In genomic region chr9:41643571-41644221, GRCh38 we compare ENCODE assay signal across 7 cellular contexts.
DNase-seq lines count a peak whose midpoint lies in the region; ATAC-seq and TF ChIP-seq lines count a peak whose summit lies in the region.
"Not testable (repeated sequence)": the region's sequence is repeated elsewhere in the genome, so short reads cannot be mapped to it uniquely, and the experiment has no call there.

No MANE protein-coding gene starts in this region.

- not testable (repeated sequence) for H3K4me1 ChIP-seq in gastrocnemius medialis

- peak overlapping the region; percentile 47 to 55 (median 51) for H3K4me3 ChIP-seq in gastrocnemius medialis

- DNase-seq in NCI-H146 treated with DMSO at 0.1 percent for 48 hours (lab: John Stamatoyannopoulos, UW; ENCODE audit: unreplicated experiment) (peak; percentile 47), inferior parietal cortex (ENCODE audit: extremely low spot score) (peak; percentile 41), gastrocnemius medialis (peak in 1 of 2 donors; percentile 38)
- DNase-seq in activated CD4-positive, CD25-positive, alpha-beta regulatory T cell treated with anti-CD3 and anti-CD28 coated beads, Interleukin-2, amount 50 U/mL, for 72 hours, result peak; percentile 52
- DNase-seq in central memory CD4-positive, alpha-beta T cell, result peak; percentile 51

- in situ Hi-C loops in gastrocnemius medialis (cut with MboI; ENCODE audit: low sequenced_read_pairs in 4 of 4), result not testable (repeated sequence)

- peak in 2 of 5 experiments; percentile 12 to 17 for TF ChIP-seq CTCF in gastrocnemius medialis (IDR thresholded peaks at IDR 0.05 in 4 of 5, conservative IDR thresholded peaks at IDR 0.05 in 1 of 5)

- H3K9me3 ChIP-seq in gastrocnemius medialis, result not testable (repeated sequence)

- not testable (repeated sequence) for H3K27me3 ChIP-seq in gastrocnemius medialis

- peak overlapping the region; percentile 36 to 67 (median 55) for H3K27ac ChIP-seq in gastrocnemius medialis

- TF ChIP-seq POLR2A in gastrocnemius medialis (IDR thresholded peaks at IDR 0.05), result not testable (repeated sequence)

- ATAC-seq in GM19023 (IDR thresholded peaks at IDR 0.05; ENCODE audit: unreplicated experiment) (peak; percentile 100), HG03025 (IDR thresholded peaks at IDR 0.05; ENCODE audit: low FRiP score, unreplicated experiment) (peak; percentile 100), gastrocnemius medialis (peak in 1 of 2 donors; percentile 56)

- intact Hi-C loops in gastrocnemius medialis (cut with DNase I; ENCODE audit: low total_unique reads), result not testable (repeated sequence)

- not testable (repeated sequence) for H3K36me3 ChIP-seq in gastrocnemius medialis
